In genomic region chr1:145751491-145752021, GRCh38 we compare ENCODE assay signal across 11 cellular contexts. TPM values are rescaled to one million over a fixed set of nuclear protein-coding genes. Genes with fewer than 3 reads are reported as not detected.
DNase-seq lines count a peak whose midpoint lies in the region; ATAC-seq, FAIRE-seq and TF ChIP-seq lines count a peak whose summit lies in the region.
"Had no signal": no experiment of that assay in that cellular context is flagged by ENCODE, and none has a peak within 500 bp of the region (broad histone marks: within the 10 kb centered on the region; RNA-seq: fewer than 3 reads in every experiment).

No MANE protein-coding gene starts in this region.

- peaks cover 5% of the 10 kb centered on the region for H3K36me3 ChIP-seq in bronchial epithelial cell (ENCODE audit: control insufficient read depth, insufficient read depth, low read length)

- FAIRE-seq in bronchial epithelial cell (lab: Jason Lieb, UNC): no peak

- H3K4me3 ChIP-seq in bronchial epithelial cell (ENCODE audit: low read depth, low read length): no peak overlapping the region

- peaks cover 21% of the 10 kb centered on the region for H3K36me3 Mint-ChIP-seq in activated CD4-positive, alpha-beta T cell treated with anti-CD3 and anti-CD28 coated beads for 36 hours (ENCODE audit: low read depth)
- peaks cover 23% of the 10 kb centered on the region for H3K36me3 Mint-ChIP-seq in type B pancreatic cell

- H3K27ac Mint-ChIP-seq in activated CD4-positive, alpha-beta T cell treated with anti-CD3 and anti-CD28 coated beads for 36 hours: peak overlapping the region; percentile 28
- peak overlapping the region; percentile 17 for H3K27ac Mint-ChIP-seq in type B pancreatic cell

- DNase-seq in activated CD4-positive, alpha-beta T cell treated with anti-CD3 and anti-CD28 coated beads for 36 hours: no peak
- no peak for DNase-seq in activated CD4-positive, alpha-beta T cell treated with anti-CD3 and anti-CD28 coated beads for 4 hours
- DNase-seq in bronchial epithelial cell (ENCODE audit: low read depth) (peak; percentile 61), type B pancreatic cell (ENCODE audit: extremely low spot score, unreplicated experiment) (no peak), omental fat pad (ENCODE audit: low spot score) (no peak), NCI-H1105 treated with DMSO at 0.1 percent for 48 hours (lab: John Stamatoyannopoulos, UW) (no peak), T-helper 9 cell (no peak)
- DNase-seq: activated CD4-positive, alpha-beta T cell treated with anti-CD3 and anti-CD28 coated beads, Interleukin-2, amount 50 U/mL, for 4 hours; naive thymus-derived CD8-positive, alpha-beta T cell had no signal

- no peak overlapping the region for H3K4me3 Mint-ChIP-seq in activated CD4-positive, alpha-beta T cell treated with anti-CD3 and anti-CD28 coated beads for 36 hours
- no peak overlapping the region for H3K4me3 Mint-ChIP-seq in type B pancreatic cell
- H3K4me3 Mint-ChIP-seq: naive thymus-derived CD8-positive, alpha-beta T cell had no signal

- ATAC-seq in activated CD4-positive, alpha-beta T cell treated with anti-CD3 and anti-CD28 coated beads for 36 hours: no peak
- ATAC-seq in omental fat pad (ENCODE audit: low FRiP score): no peak
- ATAC-seq: naive thymus-derived CD8-positive, alpha-beta T cell had no signal

- H3K27ac ChIP-seq in layer of hippocampus (ENCODE audit: low read depth, low read length): peak overlapping the region; percentile 36
- H3K27ac ChIP-seq: 22Rv1 had no signal

- no peaks in the 10 kb centered on the region for H3K27me3 Mint-ChIP-seq in activated CD4-positive, alpha-beta T cell treated with anti-CD3 and anti-CD28 coated beads for 36 hours
- no peaks in the 10 kb centered on the region for H3K27me3 Mint-ChIP-seq in type B pancreatic cell
- H3K27me3 Mint-ChIP-seq: naive thymus-derived CD8-positive, alpha-beta T cell had no signal

- peaks cover 8% of the 10 kb centered on the region for H3K4me1 Mint-ChIP-seq in activated CD4-positive, alpha-beta T cell treated with anti-CD3 and anti-CD28 coated beads for 36 hours
- H3K4me1 Mint-ChIP-seq in type B pancreatic cell (ENCODE audit: unreplicated experiment): peaks cover 3% of the 10 kb centered on the region

- CTCF ChIA-PET in activated CD4-positive, alpha-beta T cell treated with anti-CD3 and anti-CD28 coated beads for 36 hours (lab: Charles Lee): interaction anchor here (1.6 kb wide), 1 partner anchor 32 kb away, joined by 5 read pairs; the partner anchor contains the start of gene CD160

- POLR2A ChIA-PET in activated CD4-positive, alpha-beta T cell treated with anti-CD3 and anti-CD28 coated beads for 36 hours (lab: Charles Lee): interaction anchor here (0.6 kb wide), 1 partner anchor 108 kb away, joined by 3 read pairs; no protein-coding TSS in a partner anchor

- no peaks in the 10 kb centered on the region for H3K27me3 ChIP-seq in bronchial epithelial cell (ENCODE audit: control insufficient read depth, insufficient read depth, low read length)
- H3K27me3 ChIP-seq in layer of hippocampus (ENCODE audit: control insufficient read depth, insufficient read depth, low read length): no peaks in the 10 kb centered on the region

- TF ChIP-seq CTCF in bronchial epithelial cell (IDR thresholded peaks at IDR 0.05; ENCODE audit: insufficient read depth, low read length, severe bottlenecking): no peak
- TF ChIP-seq CTCF in type B pancreatic cell (conservative IDR thresholded peaks at IDR 0.05): no peak
- no peak for TF ChIP-seq CTCF in omental fat pad (IDR thresholded peaks at IDR 0.05)

- intact Hi-C loops in activated CD4-positive, alpha-beta T cell treated with anti-CD3 and anti-CD28 coated beads for 36 hours (cut with DNase I, micrococcal nuclease): no loop called here

- no peaks in the 10 kb centered on the region for H3K9me3 Mint-ChIP-seq in activated CD4-positive, alpha-beta T cell treated with anti-CD3 and anti-CD28 coated beads for 36 hours (ENCODE audit: low read depth)
- no peaks in the 10 kb centered on the region for H3K9me3 Mint-ChIP-seq in type B pancreatic cell
- H3K9me3 Mint-ChIP-seq: naive thymus-derived CD8-positive, alpha-beta T cell had no signal

RNA-seq across cellular contexts. Expression of gene CD160, which starts 32.3 kb away (rescaled TPM):
- under 1 TPM in 1 of 2 experiments, not detected in 1; 0.12 TPM for total RNA-seq in activated CD4-positive, alpha-beta T cell treated with anti-CD3 and anti-CD28 coated beads for 36 hours
- total RNA-seq in bronchial epithelial cell: not detected in 2 replicates
- total RNA-seq in type B pancreatic cell (ENCODE audit: low replicate concordance): not detected in 2 replicates
- total RNA-seq in omental fat pad: not detected
- total RNA-seq: naive thymus-derived CD8-positive, alpha-beta T cell had no signal

RNA-seq across cellular contexts. Expression of gene PDZK1, which starts 44.4 kb away (rescaled TPM):
- total RNA-seq in activated CD4-positive, alpha-beta T cell treated with anti-CD3 and anti-CD28 coated beads for 36 hours: not detected
- total RNA-seq in bronchial epithelial cell (under 0.01 and 0.26 TPM in 2 replicates), type B pancreatic cell (ENCODE audit: low replicate concordance) (12.2 and 29.6 TPM in 2 replicates), omental fat pad (under 1 TPM in 1 of 4 donors, not detected in 3; 0.63 TPM)
- total RNA-seq: naive thymus-derived CD8-positive, alpha-beta T cell had no signal
